Comparison of ENCODE assay signal across 17 cellular contexts in the genomic region with DNA sequence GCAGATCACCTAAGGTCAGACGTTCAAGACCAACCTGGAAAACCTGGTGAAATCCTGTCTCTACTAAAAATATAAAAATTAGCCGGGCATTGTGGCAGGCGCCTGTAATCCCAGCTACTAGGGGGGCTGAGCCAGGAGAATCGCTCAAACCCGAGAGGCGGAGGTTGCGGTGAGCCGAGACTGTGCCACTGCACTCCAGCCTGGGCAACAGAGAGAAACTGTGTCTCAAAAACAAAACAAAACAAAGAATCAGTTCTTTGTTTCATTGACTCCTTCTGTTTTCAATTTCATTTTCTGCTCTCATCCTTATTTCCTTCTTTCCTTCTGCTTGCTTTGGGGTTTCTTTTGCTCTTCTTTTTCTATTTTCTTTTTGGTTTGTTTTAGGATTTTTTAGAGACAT. TPM values are rescaled to one million over a fixed set of nuclear protein-coding genes. Genes with fewer than 3 reads are reported as not detected.
A peak's percentile ranks its signal among the peaks of the same experiment; 100 is the strongest.
DNase-seq lines count a peak whose midpoint lies in the region; ATAC-seq and TF ChIP-seq lines count a peak whose summit lies in the region.
"Had no signal": no experiment of that assay in that cellular context is flagged by ENCODE, and none has a peak within 500 bp of the region (broad histone marks: within the 10 kb centered on the region; RNA-seq: fewer than 3 reads in every experiment).

No MANE protein-coding gene starts in this region.

- H3K4me1 Mint-ChIP-seq in activated CD4-positive, alpha-beta T cell treated with anti-CD3 and anti-CD28 coated beads for 36 hours = peaks cover 8% of the 10 kb centered on the region
- peaks cover 6% of the 10 kb centered on the region for H3K4me1 Mint-ChIP-seq in CD8-positive, alpha-beta T cell (ENCODE audit: low read depth)
- no peaks in the 10 kb centered on the region for H3K4me1 Mint-ChIP-seq in GM23338
- H3K4me1 Mint-ChIP-seq in nephron progenitor cell = no peaks in the 10 kb centered on the region

- intact Hi-C loops in activated CD4-positive, alpha-beta T cell treated with anti-CD3 and anti-CD28 coated beads for 36 hours (cut with DNase I, micrococcal nuclease) = no loop called here
- intact Hi-C loops in CD8-positive, alpha-beta T cell (cut with DNase I, micrococcal nuclease) = no loop called here

- H3K79me2 ChIP-seq in GM23338 (replicated peaks; ENCODE audit: insufficient read depth) = no peaks in the 10 kb centered on the region

- H3K27me3 Mint-ChIP-seq in activated CD4-positive, alpha-beta T cell treated with anti-CD3 and anti-CD28 coated beads for 36 hours = no peaks in the 10 kb centered on the region
- no peaks in the 10 kb centered on the region for H3K27me3 Mint-ChIP-seq in CD8-positive, alpha-beta T cell (ENCODE audit: low read depth)
- H3K27me3 Mint-ChIP-seq in GM23338 (ENCODE audit: insufficient read depth, low read depth, poor library complexity) = peaks cover 2% of the 10 kb centered on the region
- H3K27me3 Mint-ChIP-seq in nephron progenitor cell (ENCODE audit: low read depth, poor library complexity) = no peaks in the 10 kb centered on the region

- CTCF ChIA-PET in activated CD4-positive, alpha-beta T cell treated with anti-CD3 and anti-CD28 coated beads for 36 hours (lab: Charles Lee) = no interaction called here
- CTCF ChIA-PET in CD8-positive, alpha-beta T cell (lab: Charles Lee) = no interaction called here

- no peak overlapping the region for H3K4me3 ChIP-seq in CD8-positive, alpha-beta T cell (ENCODE audit: low read depth, low read length)
- H3K4me3 ChIP-seq in GM23338 = no peak overlapping the region

- H3K9me3 ChIP-seq in CD8-positive, alpha-beta T cell (ENCODE audit: low read length) = no peaks in the 10 kb centered on the region

- no peaks in the 10 kb centered on the region for H3K9me2 ChIP-seq in GM23338 (ENCODE audit: insufficient read depth)

- no peak for ATAC-seq in activated CD4-positive, alpha-beta T cell treated with anti-CD3 and anti-CD28 coated beads for 36 hours
- no peak for ATAC-seq in CD8-positive, alpha-beta T cell
- no peak for ATAC-seq in GM23338
- ATAC-seq: SK-N-SH treated with all-trans-retinoic acid at 6 μM for 48 hours had no signal

- no peaks in the 10 kb centered on the region for H3K27me3 ChIP-seq in CD8-positive, alpha-beta T cell (ENCODE audit: insufficient read depth, low read length)
- H3K27me3 ChIP-seq in GM23338 (ENCODE audit: insufficient read depth) = no peaks in the 10 kb centered on the region

- no peaks in the 10 kb centered on the region for H3K36me3 ChIP-seq in CD8-positive, alpha-beta T cell (ENCODE audit: insufficient read depth, low read length)
- peaks cover 15% of the 10 kb centered on the region for H3K36me3 ChIP-seq in GM23338 (ENCODE audit: insufficient read depth)

- H3K36me3 Mint-ChIP-seq in activated CD4-positive, alpha-beta T cell treated with anti-CD3 and anti-CD28 coated beads for 36 hours (ENCODE audit: low read depth) = peaks cover 15% of the 10 kb centered on the region
- H3K36me3 Mint-ChIP-seq in CD8-positive, alpha-beta T cell = peaks cover 16% of the 10 kb centered on the region
- H3K36me3 Mint-ChIP-seq in GM23338 (ENCODE audit: low read depth) (peaks cover 31% of the 10 kb centered on the region; the same call in 2 of the 3 replicates), nephron progenitor cell (ENCODE audit: low read depth) (peaks cover 16% of the 10 kb centered on the region)

- no peaks in the 10 kb centered on the region for H4K20me1 ChIP-seq in GM23338 (replicated peaks; ENCODE audit: insufficient read depth)

- DNase-seq in activated CD4-positive, alpha-beta T cell treated with anti-CD3 and anti-CD28 coated beads for 36 hours = no peak
- DNase-seq in activated CD4-positive, alpha-beta T cell treated with anti-CD3 and anti-CD28 coated beads for 1 hour = no peak
- DNase-seq in CD8-positive, alpha-beta T cell = no peak
- DNase-seq in GM23338 (ENCODE audit: low spot score) (no peak), nephron progenitor cell (no peak), cerebellar cortex (ENCODE audit: low spot score) (no peak), OCI-M2 (lab: John Stamatoyannopoulos, UW; ENCODE audit: unreplicated experiment) (no peak)
- DNase-seq: AML-193, C1 segment of cervical spinal cord, H7, NCI-H1092 treated with DMSO at 0.1 percent for 48 hours, NCI-H146, NCI-H2029, NCI-H2227 treated with DMSO at 0.1 percent for 48 hours, NCI-H510A had no signal

- H3F3A ChIP-seq in GM23338 (replicated peaks; ENCODE audit: low read depth) = 0 out of 2 replicates have a peak, but pooled peaks cover 7% of the 10 kb centered on the region

- H3K27ac Mint-ChIP-seq in activated CD4-positive, alpha-beta T cell treated with anti-CD3 and anti-CD28 coated beads for 36 hours = peak overlapping the region; percentile 61
- peak overlapping the region; percentile 71 for H3K27ac Mint-ChIP-seq in CD8-positive, alpha-beta T cell
- H3K27ac Mint-ChIP-seq in GM23338 = no peak overlapping the region; the same call in 1 of the 2 replicates
- H3K27ac Mint-ChIP-seq in nephron progenitor cell = peak overlapping the region; percentile 67

- no peak overlapping the region for H3K27ac ChIP-seq in CD8-positive, alpha-beta T cell (ENCODE audit: low read depth, low read length)
- H3K27ac ChIP-seq in GM23338 (ENCODE audit: low read depth) = peak overlapping the region; percentile 56; the same call in 1 of the 2 replicates

- H3K4me2 ChIP-seq in GM23338 = no peak overlapping the region

- H3K9me3 Mint-ChIP-seq in activated CD4-positive, alpha-beta T cell treated with anti-CD3 and anti-CD28 coated beads for 36 hours (ENCODE audit: low read depth) = peaks cover 2% of the 10 kb centered on the region
- H3K9me3 Mint-ChIP-seq in CD8-positive, alpha-beta T cell = peaks cover 5% of the 10 kb centered on the region
- H3K9me3 Mint-ChIP-seq in GM23338 = peaks cover 14% of the 10 kb centered on the region
- peaks cover 6% of the 10 kb centered on the region for H3K9me3 Mint-ChIP-seq in nephron progenitor cell

- no peak for TF ChIP-seq CTCF in CD8-positive, alpha-beta T cell (IDR thresholded peaks at IDR 0.05)
- no peak for TF ChIP-seq CTCF in GM23338 (conservative IDR thresholded peaks at IDR 0.05; ENCODE audit: low read depth in 2 of 2)
- no peak for TF ChIP-seq CTCF in nephron progenitor cell (IDR thresholded peaks at IDR 0.05)

- POLR2A ChIA-PET in activated CD4-positive, alpha-beta T cell treated with anti-CD3 and anti-CD28 coated beads for 36 hours (lab: Charles Lee) = no interaction called here
- POLR2A ChIA-PET in CD8-positive, alpha-beta T cell (lab: Charles Lee) = no interaction called here

- H2AFZ ChIP-seq in GM23338 = no peak overlapping the region

- H3K4me3 Mint-ChIP-seq in activated CD4-positive, alpha-beta T cell treated with anti-CD3 and anti-CD28 coated beads for 36 hours = no peak overlapping the region
- H3K4me3 Mint-ChIP-seq in CD8-positive, alpha-beta T cell = no peak overlapping the region
- H3K4me3 Mint-ChIP-seq in GM23338 (no peak overlapping the region), nephron progenitor cell (no peak overlapping the region)

- H3K4me1 ChIP-seq in CD8-positive, alpha-beta T cell (ENCODE audit: insufficient read depth, low read length) = peaks cover 4% of the 10 kb centered on the region
- no peaks in the 10 kb centered on the region for H3K4me1 ChIP-seq in GM23338 (ENCODE audit: insufficient read depth)

TF ChIP-seq in GM23338, 12 proteins besides CTCF, POLR2A, EP300 and RAD21 (continues in another document):
- TF ChIP-seq JUNB (IDR thresholded peaks at IDR 0.05; ENCODE audit: unreplicated experiment) (no peak), ZNF331 (CRISPR knock-in tag; IDR thresholded peaks at IDR 0.05; ENCODE audit: low read depth) (no peak), POLR2AphosphoS5 (IDR thresholded peaks at IDR 0.05; ENCODE audit: low read depth) (no peak)

RNA-seq across cellular contexts. Expression of a gene that starts 8.9 kb away (rescaled TPM):
- 10 to 100 TPM; 67.6 to 81.7 TPM for total RNA-seq in activated CD4-positive, alpha-beta T cell treated with anti-CD3 and anti-CD28 coated beads for 36 hours
- total RNA-seq in CD8-positive, alpha-beta T cell = 1 to 10 TPM; 7.5 to 8.5 TPM
- total RNA-seq in GM23338 (2014; rRNA removed; shearing (Covaris generic)) = 123 and 131 TPM in 2 replicates
- 232 and 241 TPM in 2 replicates for polyA plus RNA-seq in GM23338 (2016; fragmentation: Nextera tagmentation; extraction: Ambion mirVana)

RNA-seq across cellular contexts. Expression of a gene that starts 19.2 kb away (rescaled TPM):
- 10 to 100 TPM; 35.6 to 39.4 TPM for total RNA-seq in activated CD4-positive, alpha-beta T cell treated with anti-CD3 and anti-CD28 coated beads for 36 hours
- total RNA-seq in CD8-positive, alpha-beta T cell = 1 to 10 TPM; 6.5 to 6.8 TPM
- total RNA-seq in GM23338 (2014; rRNA removed; shearing (Covaris generic)) = 45.5 and 47.4 TPM in 2 replicates
- polyA plus RNA-seq in GM23338 (2016; fragmentation: Nextera tagmentation; extraction: Ambion mirVana) = 82.1 and 93.2 TPM in 2 replicates

RNA-seq across cellular contexts. Expression of a gene that starts 19.5 kb away (rescaled TPM):
- 1 to 10 TPM; 1.2 to 2.4 TPM for total RNA-seq in activated CD4-positive, alpha-beta T cell treated with anti-CD3 and anti-CD28 coated beads for 36 hours
- total RNA-seq in CD8-positive, alpha-beta T cell = not detected
- 0.47 TPM in 1 of 2 replicates, not detected in the other for total RNA-seq in GM23338 (2014; rRNA removed; shearing (Covaris generic))
- 3.8 and 4.4 TPM in 2 replicates for polyA plus RNA-seq in GM23338 (2016; fragmentation: Nextera tagmentation; extraction: Ambion mirVana)
- total RNA-seq: LHCN-M2 had no signal

RNA-seq across cellular contexts. Expression of a gene that starts 33.6 kb away (rescaled TPM):
- total RNA-seq in activated CD4-positive, alpha-beta T cell treated with anti-CD3 and anti-CD28 coated beads for 36 hours = 10 to 100 TPM; 77.2 to 99.3 TPM
- 10 to 100 TPM; 36.5 to 41.2 TPM for total RNA-seq in CD8-positive, alpha-beta T cell
- 104 and 111 TPM in 2 replicates for total RNA-seq in GM23338 (2014; rRNA removed; shearing (Covaris generic))
- polyA plus RNA-seq in GM23338 (2016; fragmentation: Nextera tagmentation; extraction: Ambion mirVana) = 210 TPM in 2 replicates

Comparison
In these comparisons a context has a peak if more than half of its experiments do, and no peak if none do; other contexts are left out.
1. RNA of a gene that starts 8.9 kb away (total RNA-seq): 123 to 131 TPM in GM23338 and 67.6 to 81.7 TPM in activated CD4-positive, alpha-beta T cell treated with anti-CD3 and anti-CD28 coated beads for 36 hours; 7.5 to 8.5 TPM in CD8-positive, alpha-beta T cell; every median in the first group is over 4 times any median in the second.